In genomic region chr6:155400022-155400965, GRCh38 we compare ENCODE assay signal across 23 cellular contexts. TPM values are rescaled to one million over a fixed set of nuclear protein-coding genes. Genes with fewer than 3 reads are reported as not detected.
DNase-seq lines count a peak whose midpoint lies in the region; ATAC-seq and TF ChIP-seq lines count a peak whose summit lies in the region.
"Had no signal": no experiment of that assay in that cellular context is flagged by ENCODE, and none has a peak within 500 bp of the region (broad histone marks: within the 10 kb centered on the region; RNA-seq: fewer than 3 reads in every experiment).

No MANE protein-coding gene starts in this region.

- no peaks in the 10 kb centered on the region for H3K27me3 ChIP-seq in IMR-90 (ENCODE audit: control insufficient read depth, insufficient read depth, low read length)
- H3K27me3 ChIP-seq: suprapubic skin had no signal

- no peak overlapping the region for H3K4me2 ChIP-seq in IMR-90 (ENCODE audit: low read depth, low read length)

- no peak overlapping the region for H3K27ac ChIP-seq in IMR-90 (ENCODE audit: insufficient read depth, low read length)
- H3K27ac ChIP-seq: suprapubic skin had no signal

- peak overlapping the region; percentile 18; the same call in 1 of the 2 replicates for H2BK20ac ChIP-seq in IMR-90 (ENCODE audit: low read depth, low read length)

- DNase-seq in Caki2 (ENCODE audit: low read depth) (peak; percentile 29), IMR-90 (no peak), cerebellar cortex (ENCODE audit: low spot score) (peak; percentile 6), renal cortical epithelial cell (ENCODE audit: low read depth) (peak; percentile 23), RPMI8226 (no peak), posterior vena cava (ENCODE audit: low spot score) (no peak)
- no peak for DNase-seq in activated naive CD4-positive, alpha-beta T cell treated with anti-CD3 and anti-CD28 coated beads for 36 hours
- DNase-seq: activated CD4-positive, alpha-beta T cell treated with anti-CD3 and anti-CD28 coated beads for 48 hours; activated naive CD4-positive, alpha-beta T cell treated with anti-CD3 and anti-CD28 coated beads, Interleukin-2, amount 10 ng/mL, durations not matched to agents 7 days and 5 days; activated T-cell treated with anti-CD3 and anti-CD28 coated beads, Interleukin-2, amount 50 U/mL, for 48 hours; caudate nucleus; dermis blood vessel endothelial cell; left colon; natural killer cell; NCI-H1092; stimulated activated CD4-positive, alpha-beta T cell treated with anti-CD3 and anti-CD28 coated beads, Interleukin-1b, Interleukin-23, amount 100 ng/mL, for 48 hours had no signal

- H4K5ac ChIP-seq in IMR-90 (ENCODE audit: low read depth, low read length) = no peak overlapping the region

- no peak overlapping the region; the same call in 1 of the 2 replicates for H2BK120ac ChIP-seq in IMR-90 (ENCODE audit: low read depth, low read length)

- WGBS in IMR-90 (ENCODE audit: extremely low coverage in 2 of 2, insufficient read length in 1 of 2), 2 experiments = no CpG with 5 or more reads among the region's 11 CpGs

- H4K91ac ChIP-seq in IMR-90 (ENCODE audit: insufficient read depth, low read depth, low read length) = no peak overlapping the region

- H2BK5ac ChIP-seq in IMR-90 (ENCODE audit: low read depth, low read length, poor library complexity, severe bottlenecking) = no peak overlapping the region

- peaks cover 2% of the 10 kb centered on the region; the same call in 1 of the 2 replicates for H3K4me1 ChIP-seq in IMR-90 (ENCODE audit: control insufficient read depth, insufficient read depth, low read length)
- H3K4me1 ChIP-seq: HAP-1, suprapubic skin had no signal

- no peaks in the 10 kb centered on the region for H3K36me3 ChIP-seq in IMR-90 (ENCODE audit: control insufficient read depth, insufficient read depth, low read length)
- H3K36me3 ChIP-seq: HAP-1, suprapubic skin had no signal

- intact Hi-C loops in IMR-90 (cut with micrococcal nuclease) (no loop called here), posterior vena cava (cut with DNase I) (no loop called here)
- intact Hi-C loops in activated naive CD4-positive, alpha-beta T cell treated with anti-CD3 and anti-CD28 coated beads for 36 hours (cut with micrococcal nuclease) = no loop called here

- H4K8ac ChIP-seq in IMR-90 (ENCODE audit: low read depth in 2 of 2, low read length in 2 of 2) = no peak overlapping the region

- TF ChIP-seq CTCF in IMR-90 (conservative IDR thresholded peaks at IDR 0.05; ENCODE audit: low read depth, low read length) = no peak

- no peak overlapping the region for H3K4ac ChIP-seq in IMR-90 (ENCODE audit: low read depth, low read length)

- no peak for ATAC-seq in IMR-90 (ENCODE audit: low read depth)
- ATAC-seq: left colon had no signal

- TF ChIP-seq RAD21 in IMR-90 (IDR thresholded peaks at IDR 0.05; ENCODE audit: low read length) = no peak

- H3K79me1 ChIP-seq in IMR-90 (ENCODE audit: low read depth in 1 of 2, low read length in 2 of 2) = no peaks in the 10 kb centered on the region

- dilution Hi-C loops in IMR-90 (cut with HindIII; ENCODE audit: low sequenced_read_pairs, unreplicated experiment) = no loop called here

- peak overlapping the region; percentile 77 for H2AFZ ChIP-seq in IMR-90 (replicated peaks; ENCODE audit: low read length, poor library complexity)

- no peaks in the 10 kb centered on the region for H3K9me3 Mint-ChIP-seq in activated naive CD4-positive, alpha-beta T cell treated with anti-CD3 and anti-CD28 coated beads for 36 hours
- H3K9me3 Mint-ChIP-seq: activated naive CD4-positive, alpha-beta T cell treated with anti-CD3 and anti-CD28 coated beads, Interleukin-2, amount 10 ng/mL, durations not matched to agents 7 days and 5 days; natural killer cell had no signal

- CTCF ChIA-PET in IMR-90 (lab: Yijun Ruan, JAX) = interaction anchor here (0.7 kb wide), 1 partner anchor 53 kb away, joined by 4 read pairs; no protein-coding TSS in a partner anchor
- CTCF ChIA-PET in activated naive CD4-positive, alpha-beta T cell treated with anti-CD3 and anti-CD28 coated beads for 36 hours (lab: Charles Lee) = no interaction called here

- no peak overlapping the region for H3K4me3 ChIP-seq in IMR-90 (ENCODE audit: insufficient read depth, low read depth, low read length)
- H3K4me3 ChIP-seq: HAP-1, suprapubic skin had no signal

- H3K36me3 Mint-ChIP-seq in activated naive CD4-positive, alpha-beta T cell treated with anti-CD3 and anti-CD28 coated beads for 36 hours (ENCODE audit: low read depth) = no peaks in the 10 kb centered on the region
- H3K36me3 Mint-ChIP-seq: activated naive CD4-positive, alpha-beta T cell treated with anti-CD3 and anti-CD28 coated beads, Interleukin-2, amount 10 ng/mL, durations not matched to agents 7 days and 5 days; natural killer cell had no signal

- POLR2A ChIA-PET in IMR-90 (lab: Charles Lee; ENCODE audit: unreplicated experiment) = no interaction called here

- H3K4me3 Mint-ChIP-seq in activated naive CD4-positive, alpha-beta T cell treated with anti-CD3 and anti-CD28 coated beads for 36 hours = no peak overlapping the region
- H3K4me3 Mint-ChIP-seq: activated naive CD4-positive, alpha-beta T cell treated with anti-CD3 and anti-CD28 coated beads, Interleukin-2, amount 10 ng/mL, durations not matched to agents 7 days and 5 days; natural killer cell had no signal

- H2BK15ac ChIP-seq in IMR-90 (ENCODE audit: low read depth, low read length) = no peak overlapping the region

- H3K14ac ChIP-seq in IMR-90 (replicated peaks; ENCODE audit: low read depth, low read length) = no peak overlapping the region

- H3K4me1 Mint-ChIP-seq in activated naive CD4-positive, alpha-beta T cell treated with anti-CD3 and anti-CD28 coated beads for 36 hours (ENCODE audit: low read depth) = no peaks in the 10 kb centered on the region
- H3K4me1 Mint-ChIP-seq: activated naive CD4-positive, alpha-beta T cell treated with anti-CD3 and anti-CD28 coated beads, Interleukin-2, amount 10 ng/mL, durations not matched to agents 7 days and 5 days; natural killer cell had no signal

- 0 out of 2 replicates have a peak, but pooled peaks cover 3% of the 10 kb centered on the region for H3K9me1 ChIP-seq in IMR-90 (ENCODE audit: insufficient read depth, low read length)

- H2AK5ac ChIP-seq in IMR-90 (ENCODE audit: low read depth, low read length) = no peak overlapping the region

- no peak overlapping the region for H3K18ac ChIP-seq in IMR-90 (ENCODE audit: low read depth, low read length)

- BruUV-seq in IMR-90 (replicated peaks; lab: Mats Ljungman, UMichigan) = no TSS peak

- no peaks in the 10 kb centered on the region for H3K9me3 ChIP-seq in IMR-90 (ENCODE audit: control insufficient read depth, insufficient read depth, low read length)
- H3K9me3 ChIP-seq: HAP-1, suprapubic skin had no signal

- H4K20me1 ChIP-seq in IMR-90 (ENCODE audit: insufficient read depth, low read length) = no peaks in the 10 kb centered on the region

- no peak overlapping the region for H2AK9ac ChIP-seq in IMR-90 (replicated peaks; ENCODE audit: low read depth, low read length, poor library complexity)

- no peak overlapping the region for H3K56ac ChIP-seq in IMR-90 (ENCODE audit: extremely low read depth, insufficient read depth, low read length)

- TF ChIP-seq POLR2A in IMR-90 (IDR thresholded peaks at IDR 0.05; ENCODE audit: low read depth, low read length) = no peak

- H3K27me3 Mint-ChIP-seq in activated naive CD4-positive, alpha-beta T cell treated with anti-CD3 and anti-CD28 coated beads for 36 hours (ENCODE audit: low read depth) = no peaks in the 10 kb centered on the region

- in situ Hi-C loops in Caki2 (cut with HindIII; ENCODE audit: low pct_unique_long_range_greater_than_20kb, low sequenced_read_pairs) = no loop called here
- in situ Hi-C loops in IMR-90 (cut with MboI; ENCODE audit: low sequenced_read_pairs) = no loop called here

- no peak overlapping the region for H3K23ac ChIP-seq in IMR-90 (ENCODE audit: low read depth, low read length)

- H3K27ac Mint-ChIP-seq in activated naive CD4-positive, alpha-beta T cell treated with anti-CD3 and anti-CD28 coated beads for 36 hours = no peak overlapping the region
- H3K27ac Mint-ChIP-seq: activated naive CD4-positive, alpha-beta T cell treated with anti-CD3 and anti-CD28 coated beads, Interleukin-2, amount 10 ng/mL, durations not matched to agents 7 days and 5 days; natural killer cell had no signal

- H3K9ac ChIP-seq in IMR-90 (ENCODE audit: low read depth, low read length) = no peak overlapping the region

TF ChIP-seq in IMR-90, 13 proteins besides CTCF, POLR2A, EP300 and RAD21:
- TF ChIP-seq SMC3 (IDR thresholded peaks at IDR 0.05; ENCODE audit: low read depth, low read length) (no peak), FOS (IDR thresholded peaks at IDR 0.05; ENCODE audit: low read depth, low read length) (no peak), MAZ (IDR thresholded peaks at IDR 0.05; ENCODE audit: borderline replicate concordance, low read depth, low read length) (no peak), RFX5 (IDR thresholded peaks at IDR 0.05; ENCODE audit: low read depth, low read length) (no peak), BHLHE40 (IDR thresholded peaks at IDR 0.05; ENCODE audit: low read depth, low read length) (no peak), USF2 (IDR thresholded peaks at IDR 0.05; ENCODE audit: low read depth, low read length) (no peak), CHD1 (IDR thresholded peaks at IDR 0.05; ENCODE audit: low read depth, low read length) (no peak), MAFK (IDR thresholded peaks at IDR 0.05; ENCODE audit: low read depth, low read length) (no peak), NFE2L2 (IDR thresholded peaks at IDR 0.05; ENCODE audit: low read depth, low read length) (no peak)

RNA-seq across cellular contexts. Expression of gene NOX3, which starts 55.3 kb away (rescaled TPM):
- not detected in 2 replicates for total RNA-seq in Caki2 (2014; rRNA removed; shearing (Covaris generic); ENCODE audit: low replicate concordance)
- total RNA-seq in IMR-90 (2012; rRNA removed) (not detected in 2 replicates), renal cortical epithelial cell (not detected in 2 replicates), posterior vena cava (not detected)
- polyA plus RNA-seq in IMR-90 (2012; rRNA removed) = not detected in 2 replicates
- polyA plus RNA-seq in IMR-90 (2012; cell fraction: cytosol; rRNA removed) = not detected in 2 replicates
- polyA plus RNA-seq in IMR-90 (2012; cell fraction: nucleus; rRNA removed; ENCODE audit: low replicate concordance) = not detected in 2 replicates
- total RNA-seq in activated naive CD4-positive, alpha-beta T cell treated with anti-CD3 and anti-CD28 coated beads for 36 hours = not detected
- total RNA-seq: dermis blood vessel endothelial cell; endothelial cell of umbilical vein; left colon; LHCN-M2; mesenteric fat pad; natural killer cell; skeletal muscle tissue; suprapubic skin; T-helper 1 cell treated with Interleukin-12 subunit alpha and Interleukin-12 subunit beta and Interleukin-4 antibody, amounts not matched to agents 30 ng/mL and 1 ng/mL, for 36 hours had no signal
- polyA plus RNA-seq: endothelial cell of umbilical vein had no signal

Comparison
In these comparisons a context has a peak if more than half of its experiments do, and no peak if none do; other contexts are left out.
1. DNase-seq: peak in Caki2 (single experiment), cerebellar cortex (single experiment) and renal cortical epithelial cell (single experiment); none in IMR-90 (single experiment), activated naive CD4-positive, alpha-beta T cell treated with anti-CD3 and anti-CD28 coated beads for 36 hours (single experiment), RPMI8226 (single experiment) and posterior vena cava (single experiment).